Comparison of ENCODE assay signal across 9 cellular contexts in the genomic region with DNA sequence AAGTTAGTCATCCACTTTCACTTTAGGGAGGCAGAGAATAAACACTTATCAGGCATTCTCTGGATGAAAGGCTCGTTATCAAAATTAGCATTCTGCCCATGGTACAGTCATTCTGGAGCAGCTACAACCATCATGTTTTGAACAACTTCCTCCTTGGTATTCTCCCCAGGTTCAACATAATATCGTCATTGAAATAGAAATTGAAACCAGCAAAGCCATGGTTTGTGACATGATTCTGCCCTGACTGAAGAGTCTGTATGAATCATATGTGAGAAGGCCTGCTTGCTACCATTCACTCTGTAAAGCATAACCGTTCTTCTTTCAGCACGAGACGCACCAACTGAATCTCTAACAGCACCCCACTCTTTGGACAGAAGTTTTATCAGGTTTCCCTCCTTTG.
DNase-seq lines count a peak whose midpoint lies in the region; ATAC-seq and TF ChIP-seq lines count a peak whose summit lies in the region.
"Had no signal": no experiment of that assay in that cellular context is flagged by ENCODE, and none has a peak within 500 bp of the region (broad histone marks: within the 10 kb centered on the region; RNA-seq: fewer than 3 reads in every experiment).

No MANE protein-coding gene starts in this region.

- H3K36me3 Mint-ChIP-seq in activated T-cell treated with anti-CD3 and anti-CD28 coated beads, Interleukin-2, amount 50 U/mL, for 4 hours (ENCODE audit: insufficient read depth) = no peaks in the 10 kb centered on the region
- no peaks in the 10 kb centered on the region for H3K36me3 Mint-ChIP-seq in T-helper 17 cell (ENCODE audit: low read depth)
- H3K36me3 Mint-ChIP-seq in glutamatergic neuron (ENCODE audit: unreplicated experiment) = no peaks in the 10 kb centered on the region

- ATAC-seq in activated T-cell treated with anti-CD3 and anti-CD28 coated beads, Interleukin-2, amount 50 U/mL, for 4 hours = peak; percentile 92 to 95
- ATAC-seq in HG02870 (IDR thresholded peaks at IDR 0.05; ENCODE audit: unreplicated experiment) (peak; percentile 98), T-helper 17 cell (peak; percentile 88), sciatic nerve (no peak)
- ATAC-seq in stimulated activated naive CD8-positive, alpha-beta T cell treated with anti-CD3 and anti-CD28 coated beads, Interleukin-15, Interleukin-2, amounts not matched to agents 100 U/mL and 50 U/mL, for 24 hours = peak; percentile 94

- H3K27me3 Mint-ChIP-seq in activated T-cell treated with anti-CD3 and anti-CD28 coated beads, Interleukin-2, amount 50 U/mL, for 4 hours (ENCODE audit: low read depth) = peaks cover 2% of the 10 kb centered on the region
- H3K27me3 Mint-ChIP-seq in T-helper 17 cell (no peaks in the 10 kb centered on the region), glutamatergic neuron (ENCODE audit: unreplicated experiment) (no peaks in the 10 kb centered on the region)

- intact Hi-C loops in sciatic nerve (cut with DNase I) = no loop called here

- H3K4me3 Mint-ChIP-seq in activated T-cell treated with anti-CD3 and anti-CD28 coated beads, Interleukin-2, amount 50 U/mL, for 4 hours = peak overlapping the region; percentile 58
- H3K4me3 Mint-ChIP-seq in T-helper 17 cell (peak overlapping the region; percentile 78), glutamatergic neuron (ENCODE audit: unreplicated experiment) (no peak overlapping the region)

- H3K27ac Mint-ChIP-seq in T-helper 17 cell = peak overlapping the region; percentile 88
- H3K27ac Mint-ChIP-seq in glutamatergic neuron (ENCODE audit: unreplicated experiment) = no peak overlapping the region

- TF ChIP-seq CTCF in glutamatergic neuron (IDR thresholded peaks at IDR 0.05; ENCODE audit: partially characterized antibody, unreplicated experiment) = no peak

- no peak for DNase-seq in activated T-cell treated with anti-CD3 and anti-CD28 coated beads, Interleukin-2, amount 50 U/mL, for 4 hours
- no peak for DNase-seq in activated T-cell treated with anti-CD3 and anti-CD28 coated beads, Interleukin-2, amount 50 U/mL, for 48 hours
- no peak for DNase-seq in T-helper 17 cell
- DNase-seq in stimulated activated naive CD8-positive, alpha-beta T cell treated with anti-CD3 and anti-CD28 coated beads, Interleukin-15, Interleukin-2, amounts not matched to agents 100 U/mL and 50 U/mL, for 24 hours = no peak
- DNase-seq in NAMALWA (ENCODE audit: low spot score) = no peak
- DNase-seq in sciatic nerve (ENCODE audit: low spot score) = no peak
- DNase-seq in glutamatergic neuron = no peak
- DNase-seq: NCI-H2171 had no signal

- H3K9me3 Mint-ChIP-seq in activated T-cell treated with anti-CD3 and anti-CD28 coated beads, Interleukin-2, amount 50 U/mL, for 4 hours = no peaks in the 10 kb centered on the region
- peaks cover 5% of the 10 kb centered on the region for H3K9me3 Mint-ChIP-seq in glutamatergic neuron (ENCODE audit: unreplicated experiment)

- no peaks in the 10 kb centered on the region for H3K9me3 ChIP-seq in T-helper 17 cell (ENCODE audit: control insufficient read depth, low read length, poor library complexity, severe bottlenecking)

- H3K4me1 Mint-ChIP-seq in activated T-cell treated with anti-CD3 and anti-CD28 coated beads, Interleukin-2, amount 50 U/mL, for 4 hours (ENCODE audit: low read depth) = peaks cover 20% of the 10 kb centered on the region
- H3K4me1 Mint-ChIP-seq in T-helper 17 cell (peaks cover 10% of the 10 kb centered on the region), glutamatergic neuron (ENCODE audit: low read depth, unreplicated experiment) (no peaks in the 10 kb centered on the region)
